ENCODE assay signal across 17 cellular contexts in genomic region chr7:92436843-92437445, GRCh38. TPM values are rescaled to one million over a fixed set of nuclear protein-coding genes. Genes with fewer than 3 reads are reported as not detected.
DNase-seq lines count a peak whose midpoint lies in the region; ATAC-seq, FAIRE-seq and TF ChIP-seq lines count a peak whose summit lies in the region.
"Had no signal": no experiment of that assay in that cellular context is flagged by ENCODE, and none has a peak within 500 bp of the region (broad histone marks: within the 10 kb centered on the region; RNA-seq: fewer than 3 reads in every experiment).

No MANE protein-coding gene starts in this region.

- peaks cover 7% of the 10 kb centered on the region for H3K27me3 Mint-ChIP-seq in neural progenitor cell (ENCODE audit: insufficient read depth, low read depth)
- H3K27me3 Mint-ChIP-seq: CD4-positive, alpha-beta T cell had no signal

- H3K4me3 ChIP-seq in HUES48 (ENCODE audit: low read depth, low read length) (no peak overlapping the region), K562 (no peak overlapping the region), neural progenitor cell (no peak overlapping the region)
- H3K4me3 ChIP-seq: BLaER1 treated with 17β-estradiol and CSF1 and Interleukin-3, amounts not matched to agents 10 nM and 100 nM had no signal

- ATAC-seq in K562 (peak; percentile 36), HG03095 (IDR thresholded peaks at IDR 0.05; ENCODE audit: unreplicated experiment) (no peak)

- no peaks in the 10 kb centered on the region for H3K36me3 Mint-ChIP-seq in neural progenitor cell

- H3K9ac ChIP-seq in HUES48 (ENCODE audit: low read depth, low read length), result no peak overlapping the region
- no peak overlapping the region for H3K9ac ChIP-seq in K562 (ENCODE audit: insufficient read depth in 1 of 2, low read depth in 2 of 2, low read length in 2 of 2)
- no peak overlapping the region for H3K9ac ChIP-seq in neural progenitor cell
- H3K9ac ChIP-seq: BLaER1 treated with 17β-estradiol and CSF1 and Interleukin-3, amounts not matched to agents 10 nM and 100 nM had no signal

- no peaks in the 10 kb centered on the region for H3K36me3 ChIP-seq in HUES48 (ENCODE audit: control insufficient read depth, insufficient read depth, low read length)
- no peaks in the 10 kb centered on the region for H3K36me3 ChIP-seq in K562 (ENCODE audit: control insufficient read depth, insufficient read depth, low read length)
- no peaks in the 10 kb centered on the region for H3K36me3 ChIP-seq in neural progenitor cell
- H3K36me3 ChIP-seq: BLaER1 treated with 17β-estradiol and CSF1 and Interleukin-3, amounts not matched to agents 10 nM and 100 nM had no signal

- H3K4me1 Mint-ChIP-seq in neural progenitor cell, result no peaks in the 10 kb centered on the region

- POLR2A ChIA-PET in K562 (lab: Yijun Ruan, JAX), result interaction anchor here (1.1 kb wide), 1 partner anchor 11 kb away, joined by 3 read pairs; no protein-coding TSS in a partner anchor

- TF ChIP-seq EP300 in K562 (IDR thresholded peaks at IDR 0.05; ENCODE audit: low read length), result no peak

- no TSS peak for BruUV-seq in K562 (replicated peaks; lab: Mats Ljungman, UMichigan)

- FAIRE-seq in K562 (lab: Jason Lieb, UNC), result no peak
- no peak for FAIRE-seq in frontal cortex (lab: Jason Lieb, UNC)

- H3K9me3 Mint-ChIP-seq in neural progenitor cell, result no peaks in the 10 kb centered on the region
- H3K9me3 Mint-ChIP-seq: CD4-positive, alpha-beta T cell had no signal

- no peak overlapping the region for H3K27ac Mint-ChIP-seq in neural progenitor cell
- H3K27ac Mint-ChIP-seq: CD4-positive, alpha-beta T cell had no signal

- no peaks in the 10 kb centered on the region for H3K9me1 ChIP-seq in K562 (ENCODE audit: control insufficient read depth, insufficient read depth, low read length)

- no peaks in the 10 kb centered on the region for H4K20me1 ChIP-seq in K562 (replicated peaks; ENCODE audit: control insufficient read depth, insufficient read depth, low read length)
- H4K20me1 ChIP-seq in neural progenitor cell (ENCODE audit: low read depth), result no peaks in the 10 kb centered on the region
- H4K20me1 ChIP-seq: BLaER1 treated with 17β-estradiol and CSF1 and Interleukin-3, amounts not matched to agents 10 nM and 100 nM had no signal

- no peak for TF ChIP-seq POLR2A in K562 (conservative IDR thresholded peaks at IDR 0.05)

- H3K4me2 ChIP-seq in K562 (ENCODE audit: insufficient read depth, low read length) (no peak overlapping the region), neural progenitor cell (no peak overlapping the region)
- H3K4me2 ChIP-seq: BLaER1 treated with 17β-estradiol and CSF1 and Interleukin-3, amounts not matched to agents 10 nM and 100 nM had no signal

- WGBS in K562 (ENCODE audit: insufficient coverage, low coverage, missing lambda C conversion rate), result 40% methylated on average over 6 of the region's 6 CpGs

- H3K4me1 ChIP-seq in HUES48 (ENCODE audit: control insufficient read depth, insufficient read depth, low read length) (peaks cover 31% of the 10 kb centered on the region), K562 (replicated peaks in 1 of 2; ENCODE audit: control insufficient read depth in 2 of 2, insufficient read depth in 2 of 2, low read length in 2 of 2) (no peaks in the 10 kb centered on the region; a peak in 2 of 5 replicates), neural progenitor cell (peaks cover 6% of the 10 kb centered on the region)
- H3K4me1 ChIP-seq: BLaER1 treated with 17β-estradiol and CSF1 and Interleukin-3, amounts not matched to agents 10 nM and 100 nM had no signal

- TF ChIP-seq RAD21 in K562 (CRISPR knock-in tag; conservative IDR thresholded peaks at IDR 0.05 in 1 of 2, IDR thresholded peaks at IDR 0.05 in 1 of 2), result no peak

- no peaks in the 10 kb centered on the region for H3F3A ChIP-seq in neural progenitor cell (ENCODE audit: low read depth)

- H3K9me3 ChIP-seq in HUES48 (ENCODE audit: control insufficient read depth, insufficient read depth, low read length) (no peaks in the 10 kb centered on the region), K562 (replicated peaks; ENCODE audit: control insufficient read depth, insufficient read depth, low read depth, low read length) (peaks cover 2% of the 10 kb centered on the region; the same call in 1 of the 2 replicates), neural progenitor cell (ENCODE audit: low read depth) (no peaks in the 10 kb centered on the region)

- intact Hi-C loops in K562 (cut with micrococcal nuclease), result no loop called here

- no peaks in the 10 kb centered on the region for H3K79me2 ChIP-seq in K562 (ENCODE audit: control insufficient read depth, insufficient read depth, low read length)
- no peaks in the 10 kb centered on the region for H3K79me2 ChIP-seq in neural progenitor cell (ENCODE audit: low read depth)

- DNase-seq in ELF-1 (ENCODE audit: low read depth, low spot score), result peak; percentile 30
- no peak for DNase-seq in K562 (ENCODE audit: extremely low read depth in 1 of 4, low spot score in 3 of 4)
- DNase-seq in neural progenitor cell (ENCODE audit: low spot score), result no peak
- DNase-seq in cortex of kidney (lab: John Stamatoyannopoulos, UW), result no peak
- no peak for DNase-seq in frontal cortex (ENCODE audit: low spot score in 2 of 2)
- DNase-seq: ACHN; CD4-positive, alpha-beta T cell; DMS153; DND-41; GF-D8; H7; KBM-7 had no signal

- H3K27me3 ChIP-seq in HUES48 (ENCODE audit: control insufficient read depth, insufficient read depth, low read length) (no peaks in the 10 kb centered on the region), K562 (ENCODE audit: control insufficient read depth in 2 of 2, insufficient read depth in 2 of 2, low read length in 2 of 2) (no peaks in the 10 kb centered on the region), neural progenitor cell (no peaks in the 10 kb centered on the region)
- H3K27me3 ChIP-seq: BLaER1 treated with 17β-estradiol and CSF1 and Interleukin-3, amounts not matched to agents 10 nM and 100 nM had no signal

- H2AFZ ChIP-seq in K562 (ENCODE audit: low read depth, low read length) (peak overlapping the region; percentile 42; the same call in 1 of the 2 replicates), neural progenitor cell (replicated peaks) (peak overlapping the region; percentile 68)

- peak overlapping the region; percentile 61 for H3K27ac ChIP-seq in HUES48 (ENCODE audit: low read depth, low read length)
- H3K27ac ChIP-seq in K562 (ENCODE audit: extremely low read depth, low read depth, low read length), result no peak overlapping the region
- no peak overlapping the region for H3K27ac ChIP-seq in neural progenitor cell
- H3K27ac ChIP-seq: BLaER1 treated with 17β-estradiol and CSF1 and Interleukin-3, amounts not matched to agents 10 nM and 100 nM had no signal

- CTCF ChIA-PET in K562 (lab: Yijun Ruan, JAX; ENCODE audit: low intra/inter-chr PET ratio), result no interaction called here

- no peak overlapping the region for H3K4me3 Mint-ChIP-seq in neural progenitor cell
- H3K4me3 Mint-ChIP-seq: CD4-positive, alpha-beta T cell had no signal

- TF ChIP-seq CTCF in K562 (IDR thresholded peaks at IDR 0.05 in 2 of 3, conservative IDR thresholded peaks at IDR 0.05 in 1 of 3; ENCODE audit: insufficient read depth in 2 of 3, low read depth in 1 of 3, low read length in 3 of 3), result no peak
- no peak for TF ChIP-seq CTCF in neural progenitor cell (IDR thresholded peaks at IDR 0.05)

- in situ Hi-C loops in K562 (cut with MboI), result loop anchor here (10.0 kb wide), 1 partner anchor 302 kb away; the partner anchor contains the start of gene CYP51A1

TF ChIP-seq in K562, 482 proteins besides CTCF, POLR2A, EP300 and RAD21 (continues in another document):
- TF ChIP-seq CHD4 (IDR thresholded peaks at IDR 0.05; ENCODE audit: insufficient read depth, insufficient replicate concordance, low read depth, low read length, poor library complexity, severe bottlenecking), result no peak

RNA-seq across cellular contexts. Expression of gene GATAD1, which starts 10.3 kb away (rescaled TPM):
- total RNA-seq in K562 (2011; cell fraction: chromatin; rRNA removed; ENCODE audit: low replicate concordance), result 74.9 and 145 TPM in 2 replicates
- total RNA-seq in K562 (2011; cell fraction: nucleolus; rRNA removed), result 54.0 and 59.3 TPM in 2 replicates
- total RNA-seq in K562 (2011; cell fraction: nucleoplasm; rRNA removed), result 82.3 and 137 TPM in 2 replicates
- 24.6 and 34.7 TPM in 2 replicates for total RNA-seq in K562 (2014; rRNA removed)
- 34.3 and 37.4 TPM in 2 replicates for total RNA-seq in K562 (2014; rRNA removed; fragmentation: Illumina TruSeq; extraction: Trizol)
- 34.6 and 37.1 TPM in 2 replicates for total RNA-seq in K562 (2015; rRNA removed; fragmentation: Illumina TruSeq; extraction: Trizol)
- 25.0 and 27.5 TPM in 2 replicates for total RNA-seq in K562 (2021)
- polyA plus RNA-seq in K562 (2011; rRNA removed), result 54.9 and 67.7 TPM in 2 replicates
- polyA plus RNA-seq in K562 (2011; cell fraction: cytosol; rRNA removed), result 21.4 and 35.1 TPM in 2 replicates
- polyA plus RNA-seq in K562 (2011; cell fraction: nucleus; rRNA removed), result 47.7 TPM in 2 replicates
- polyA plus RNA-seq in K562 (2012), result 19.0 and 41.6 TPM in 2 replicates
- polyA plus RNA-seq in K562 (2014; fragmentation: Illumina TruSeq; extraction: Trizol), result 34.1 and 40.8 TPM in 2 replicates
- polyA plus RNA-seq in K562 (2014; fragmentation: Nextera tagmentation; extraction: Ambion mirVana), result 1 to 10 TPM; 9.3 to 9.4 TPM
- polyA plus RNA-seq in K562 (2014; rRNA removed), result 37.2 and 39.2 TPM in 2 replicates
- polyA minus RNA-seq in K562 (2011; rRNA and poly(A)+ RNA removed), result 44.5 and 46.3 TPM in 2 replicates
- polyA minus RNA-seq in K562 (2011; cell fraction: cytosol; rRNA and poly(A)+ RNA removed), result 13.2 and 19.8 TPM in 2 replicates
- 59.0 and 88.5 TPM in 2 replicates for polyA minus RNA-seq in K562 (2011; cell fraction: nucleus; rRNA and poly(A)+ RNA removed)
- total RNA-seq in neural progenitor cell (ENCODE audit: low replicate concordance), result 46.8 and 56.5 TPM in 2 replicates
- total RNA-seq in frontal cortex, result 21.2 TPM

RNA-seq across cellular contexts. Expression of gene ERVW-1, which starts 40.8 kb away (rescaled TPM):
- total RNA-seq in K562 (2011; cell fraction: chromatin; rRNA removed; ENCODE audit: low replicate concordance), result 0.14 TPM in 1 of 2 replicates, not detected in the other
- not detected in 2 replicates for total RNA-seq in K562 (2011; cell fraction: nucleolus; rRNA removed)
- 0.44 TPM in 1 of 2 replicates, not detected in the other for total RNA-seq in K562 (2011; cell fraction: nucleoplasm; rRNA removed)
- total RNA-seq in K562 (2014; rRNA removed) (not detected in 2 replicates), K562 (2014; rRNA removed; fragmentation: Illumina TruSeq; extraction: Trizol) (not detected in 2 replicates), K562 (2015; rRNA removed; fragmentation: Illumina TruSeq; extraction: Trizol) (0.04 TPM in 1 of 2 replicates, not detected in the other), K562 (2021) (not detected in 2 replicates), neural progenitor cell (ENCODE audit: low replicate concordance) (not detected in 2 replicates), frontal cortex (not detected)
- polyA plus RNA-seq in K562 (2011; rRNA removed) (not detected in 2 replicates), K562 (2014; fragmentation: Illumina TruSeq; extraction: Trizol) (not detected in 2 replicates), K562 (2014; fragmentation: Nextera tagmentation; extraction: Ambion mirVana) (not detected), K562 (2014; rRNA removed) (not detected in 2 replicates)
- polyA plus RNA-seq in K562 (2011; cell fraction: cytosol; rRNA removed), result not detected in 2 replicates
- not detected in 2 replicates for polyA plus RNA-seq in K562 (2011; cell fraction: nucleus; rRNA removed)
- polyA plus RNA-seq in K562 (2012), result 0.13 and 0.43 TPM in 2 replicates
- not detected in 2 replicates for polyA minus RNA-seq in K562 (2011; rRNA and poly(A)+ RNA removed)
- polyA minus RNA-seq in K562 (2011; cell fraction: cytosol; rRNA and poly(A)+ RNA removed), result not detected in 2 replicates
- polyA minus RNA-seq in K562 (2011; cell fraction: nucleus; rRNA and poly(A)+ RNA removed), result not detected in 2 replicates
- total RNA-seq: A172; CD4-positive, alpha-beta T cell; HT-29 had no signal
